37 cellular contexts compared by ENCODE assay signal in genomic region chr1:196860323-196860884, GRCh38. TPM values are rescaled to one million over a fixed set of nuclear protein-coding genes. Genes with fewer than 3 reads are reported as not detected.
"Had no signal": no experiment of that assay in that cellular context is flagged by ENCODE, and none has a peak within 500 bp of the region (broad histone marks: within the 10 kb centered on the region; RNA-seq: fewer than 3 reads in every experiment).

No MANE protein-coding gene starts in this region.

- H3K9me3 ChIP-seq: adrenal gland, body of pancreas, colonic mucosa, esophagus squamous epithelium, gastroesophageal sphincter had no signal

- H3K4me1 ChIP-seq: adrenal gland, body of pancreas, colonic mucosa, esophagus squamous epithelium, gastroesophageal sphincter, heart right ventricle had no signal

- H3K27me3 ChIP-seq: adrenal gland, body of pancreas, colonic mucosa, esophagus squamous epithelium, gastroesophageal sphincter, heart right ventricle, hepatocyte had no signal

- ATAC-seq: activated CD4-positive, CD25-positive, alpha-beta regulatory T cell treated with anti-CD3 and anti-CD28 coated beads, Interleukin-2, amount 50 U/mL, for 24 hours; activated naive CD8-positive, alpha-beta T cell treated with anti-CD3 and anti-CD28 coated beads, Interleukin-2, amount 50 U/mL, for 24 hours; activated T-cell treated with anti-CD3 and anti-CD28 coated beads, Interleukin-2, amount 50 U/mL, for 72 hours; body of pancreas; gastroesophageal sphincter; heart right ventricle; WTC11 had no signal

- H3K27me3 Mint-ChIP-seq: activated naive CD8-positive, alpha-beta T cell treated with anti-CD3 and anti-CD28 coated beads for 36 hours had no signal

- FAIRE-seq: endometrium, endothelial cell of umbilical vein had no signal

- H3K4me1 Mint-ChIP-seq: activated naive CD8-positive, alpha-beta T cell treated with anti-CD3 and anti-CD28 coated beads for 36 hours; activated naive CD8-positive, alpha-beta T cell treated with anti-CD3 and anti-CD28 coated beads, Interleukin-2, amount 50 U/mL, for 24 hours; WTC11 had no signal

- DNase-seq: activated CD4-positive, alpha-beta T cell treated with anti-CD3 and anti-CD28 coated beads for 48 hours; activated CD4-positive, alpha-beta T cell treated with anti-CD3 and anti-CD28 coated beads, Interleukin-2, amount 50 U/mL, for 1 hour; activated CD4-positive, alpha-beta T cell treated with anti-CD3 and anti-CD28 coated beads, Interleukin-2, amount 50 U/mL, for 48 hours; activated CD8-positive, alpha-beta memory T cell treated with anti-CD3 and anti-CD28 coated beads, Interleukin-2, amount 50 U/mL, for 48 hours; activated gamma-delta T cell; activated naive CD4-positive, alpha-beta T cell; activated naive CD4-positive, alpha-beta T cell treated with anti-CD3 and anti-CD28 coated beads, Interleukin-2, amount 50 U/mL, for 16 hours; activated naive CD8-positive, alpha-beta T cell treated with anti-CD3 and anti-CD28 coated beads for 36 hours; activated naive CD8-positive, alpha-beta T cell treated with anti-CD3 and anti-CD28 coated beads, Interleukin-2, amount 50 U/mL, for 24 hours; activated T-cell treated with anti-CD3 and anti-CD28 coated beads for 4 hours; activated T-cell treated with anti-CD3 and anti-CD28 coated beads, Interleukin-2, amount 50 U/mL, for 24 hours; activated T-cell treated with anti-CD3 and anti-CD28 coated beads, Interleukin-2, amount 50 U/mL, for 72 hours; adrenal gland; amygdala; aorta; body of pancreas; central memory CD4-positive, alpha-beta T cell; cerebellar nuclear complex; colonic mucosa; effector CD8-positive, alpha-beta T cell; esophagus squamous epithelium; foreskin melanocyte; heart right ventricle; T-helper 2 cell had no signal

- H3K4me2 ChIP-seq: hepatocyte had no signal

- H3K27ac Mint-ChIP-seq: activated naive CD8-positive, alpha-beta T cell treated with anti-CD3 and anti-CD28 coated beads for 36 hours; activated naive CD8-positive, alpha-beta T cell treated with anti-CD3 and anti-CD28 coated beads, Interleukin-2, amount 50 U/mL, for 24 hours; activated T-cell treated with anti-CD3 and anti-CD28 coated beads, Interleukin-2, amount 50 U/mL, for 24 hours; activated T-cell treated with anti-CD3 and anti-CD28 coated beads, Interleukin-2, amount 50 U/mL, for 72 hours; WTC11 had no signal

- H3K79me2 ChIP-seq: hepatocyte had no signal

- H3K9me3 Mint-ChIP-seq: activated naive CD8-positive, alpha-beta T cell treated with anti-CD3 and anti-CD28 coated beads for 36 hours; activated T-cell treated with anti-CD3 and anti-CD28 coated beads, Interleukin-2, amount 50 U/mL, for 24 hours had no signal

- H3K4me3 ChIP-seq: body of pancreas, colonic mucosa, esophagus squamous epithelium, gastroesophageal sphincter, heart right ventricle, hepatocyte had no signal

- H3K4me3 Mint-ChIP-seq: activated naive CD8-positive, alpha-beta T cell treated with anti-CD3 and anti-CD28 coated beads for 36 hours; activated naive CD8-positive, alpha-beta T cell treated with anti-CD3 and anti-CD28 coated beads, Interleukin-2, amount 50 U/mL, for 24 hours; activated T-cell treated with anti-CD3 and anti-CD28 coated beads, Interleukin-2, amount 50 U/mL, for 24 hours; activated T-cell treated with anti-CD3 and anti-CD28 coated beads, Interleukin-2, amount 50 U/mL, for 72 hours; WTC11 had no signal

- H2AFZ ChIP-seq: hepatocyte had no signal

- H3K27ac ChIP-seq: adrenal gland, body of pancreas, colonic mucosa, esophagus squamous epithelium, gastroesophageal sphincter, heart right ventricle, hepatocyte, VCaP had no signal

- H3K36me3 ChIP-seq: adrenal gland, colonic mucosa, esophagus squamous epithelium, gastroesophageal sphincter, heart right ventricle had no signal

RNA-seq across cellular contexts. Expression of gene CFHR4, which starts 27.4 kb away (rescaled TPM):
- total RNA-seq: activated naive CD8-positive, alpha-beta T cell treated with anti-CD3 and anti-CD28 coated beads for 36 hours; activated T-cell treated with anti-CD3 and anti-CD28 coated beads, Interleukin-2, amount 50 U/mL, for 72 hours; aorta; body of pancreas; colonic mucosa; dermis microvascular lymphatic vessel endothelial cell; endothelial cell of umbilical vein; esophagus squamous epithelium; fibroblast of lung; fibroblast of villous mesenchyme; gastroesophageal sphincter; glomerular endothelial cell; heart right ventricle; T-helper 1 cell treated with Interleukin-12 subunit alpha and Interleukin-12 subunit beta and Interleukin-4 antibody, amounts not matched to agents 30 ng/mL and 1 ng/mL, for 36 hours had no signal
- polyA plus RNA-seq: aorta, endothelial cell of umbilical vein, esophagus, heart right ventricle had no signal

RNA-seq across cellular contexts. Expression of gene CFHR1, which starts 40.9 kb away (rescaled TPM):
- total RNA-seq: activated naive CD8-positive, alpha-beta T cell treated with anti-CD3 and anti-CD28 coated beads for 36 hours; activated T-cell treated with anti-CD3 and anti-CD28 coated beads, Interleukin-2, amount 50 U/mL, for 72 hours; body of pancreas; dermis microvascular lymphatic vessel endothelial cell; endothelial cell of umbilical vein; esophagus squamous epithelium; glomerular endothelial cell; heart right ventricle; T-helper 1 cell treated with Interleukin-12 subunit alpha and Interleukin-12 subunit beta and Interleukin-4 antibody, amounts not matched to agents 30 ng/mL and 1 ng/mL, for 36 hours had no signal
- polyA plus RNA-seq: esophagus, heart right ventricle had no signal
